Comparison of ENCODE assay signal across 3 cellular contexts in the genomic region with DNA sequence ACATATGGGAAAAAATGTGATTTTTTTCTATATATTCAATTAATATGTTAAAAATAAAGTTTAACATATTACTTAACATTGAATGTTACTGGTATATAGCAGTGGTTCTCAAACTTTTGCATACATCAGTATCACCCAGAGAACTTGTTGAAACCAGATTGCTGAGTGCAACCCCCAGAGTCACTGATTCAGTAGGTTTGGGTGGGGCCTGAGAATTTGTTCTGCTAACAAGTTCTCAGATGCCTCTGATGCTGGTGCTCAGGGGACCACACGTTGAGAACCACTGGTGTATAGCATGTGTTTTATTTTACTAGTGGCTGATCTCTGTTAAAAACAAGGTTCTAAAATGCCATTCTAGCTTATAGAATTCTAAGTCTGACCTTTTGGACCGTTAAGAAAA.
"Had no signal": no experiment of that assay in that cellular context is flagged by ENCODE, and none has a peak within 500 bp of the region (broad histone marks: within the 10 kb centered on the region; RNA-seq: fewer than 3 reads in every experiment).

No MANE protein-coding gene starts in this region.

- ATAC-seq: GM12878 had no signal

- DNase-seq: GDM1, GF-D8 had no signal

- H3K4me3 ChIP-seq: GM12878 had no signal
